ENCODE assay signal across 12 cellular contexts in the genomic region with DNA sequence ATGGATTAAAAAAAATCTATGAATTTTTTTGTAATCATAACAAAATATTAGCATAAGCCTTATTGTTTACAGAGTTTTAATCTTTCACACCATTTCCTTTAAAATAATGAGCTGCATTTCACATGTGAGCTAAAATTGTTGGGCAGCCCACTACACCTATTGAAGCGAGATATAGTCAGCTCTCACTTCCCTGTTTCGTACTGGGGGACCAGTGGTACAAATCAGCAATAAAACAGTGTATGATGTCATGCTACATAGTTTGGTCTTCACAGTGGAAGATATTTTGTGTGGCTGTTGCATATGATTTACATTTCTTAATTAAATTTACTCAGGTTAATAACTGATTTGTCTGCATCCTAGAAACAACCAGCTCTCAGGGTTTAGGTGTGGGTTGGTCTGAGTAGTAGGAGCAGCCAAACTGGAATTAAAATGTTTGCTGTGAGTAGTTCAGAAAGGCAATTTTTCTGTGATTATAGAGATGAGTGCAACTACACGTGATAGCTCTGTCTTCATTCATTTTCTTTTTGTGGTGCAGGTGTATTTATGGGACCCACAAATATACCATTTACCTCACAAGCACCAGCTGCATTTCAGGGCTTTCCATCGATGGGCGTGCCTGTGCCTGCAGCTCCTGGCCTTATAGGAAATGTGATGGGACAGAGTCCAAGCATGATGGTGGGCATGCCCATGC.
DNase-seq lines count a peak whose midpoint lies in the region; ATAC-seq, FAIRE-seq and TF ChIP-seq lines count a peak whose summit lies in the region.
"Had no signal": no experiment of that assay in that cellular context is flagged by ENCODE, and none has a peak within 500 bp of the region (broad histone marks: within the 10 kb centered on the region; RNA-seq: fewer than 3 reads in every experiment).

No MANE protein-coding gene starts in this region.

- POLR2A ChIA-PET in naive thymus-derived CD4-positive, alpha-beta T cell (lab: Charles Lee), result no interaction called here

- TF ChIP-seq CTCF in GM12864 (IDR thresholded peaks at IDR 0.05; ENCODE audit: low read depth, low read length, missing control alignments) (no peak), D721Med (IDR thresholded peaks at IDR 0.05; ENCODE audit: insufficient read depth, missing control alignments) (no peak), HFFc6 (IDR thresholded peaks at IDR 0.05) (no peak)

- ATAC-seq in GM19351 (IDR thresholded peaks at IDR 0.05; ENCODE audit: unreplicated experiment) (peak; percentile 100), HG02798 (IDR thresholded peaks at IDR 0.05; ENCODE audit: poor library complexity, unreplicated experiment) (peak; percentile 99), HG03520 (IDR thresholded peaks at IDR 0.05; ENCODE audit: unreplicated experiment) (peak; percentile 100)
- no peak for ATAC-seq in naive thymus-derived CD4-positive, alpha-beta T cell
- ATAC-seq: SK-N-SH treated with all-trans-retinoic acid at 6 μM for 48 hours had no signal

- H3K27ac ChIP-seq in naive thymus-derived CD4-positive, alpha-beta T cell (ENCODE audit: low read depth, low read length), result no peak overlapping the region

- intact Hi-C loops in naive thymus-derived CD4-positive, alpha-beta T cell (cut with micrococcal nuclease), result no loop called here

- H3K9me3 Mint-ChIP-seq in naive thymus-derived CD4-positive, alpha-beta T cell, result no peaks in the 10 kb centered on the region
- H3K9me3 Mint-ChIP-seq in HFFc6, result no peaks in the 10 kb centered on the region

- no peaks in the 10 kb centered on the region for H3K27me3 Mint-ChIP-seq in naive thymus-derived CD4-positive, alpha-beta T cell
- no peaks in the 10 kb centered on the region; the same call in 1 of the 2 replicates for H3K27me3 Mint-ChIP-seq in HFFc6 (ENCODE audit: insufficient read depth)

- H3K4me1 ChIP-seq in naive thymus-derived CD4-positive, alpha-beta T cell (ENCODE audit: control insufficient read depth in 2 of 2, insufficient read depth in 2 of 2, low read length in 2 of 2), result no peaks in the 10 kb centered on the region

- no peaks in the 10 kb centered on the region for H3K4me1 Mint-ChIP-seq in naive thymus-derived CD4-positive, alpha-beta T cell
- no peaks in the 10 kb centered on the region for H3K4me1 Mint-ChIP-seq in HFFc6 (ENCODE audit: low read depth)

- H3K36me3 ChIP-seq in naive thymus-derived CD4-positive, alpha-beta T cell (ENCODE audit: control insufficient read depth in 2 of 3, insufficient read depth in 3 of 3, low read length in 3 of 3), result peaks cover 0 to 13% (median 6%) of the 10 kb centered on the region in 3 experiments

- no peak overlapping the region for H3K4me3 ChIP-seq in GM12864 (ENCODE audit: low read depth, low read length)
- no peak overlapping the region for H3K4me3 ChIP-seq in naive thymus-derived CD4-positive, alpha-beta T cell (ENCODE audit: low read length)

- no peaks in the 10 kb centered on the region for H3K9me3 ChIP-seq in naive thymus-derived CD4-positive, alpha-beta T cell (ENCODE audit: control insufficient read depth in 2 of 3, low read length in 3 of 3)

- CTCF ChIA-PET in naive thymus-derived CD4-positive, alpha-beta T cell (lab: Charles Lee), result no interaction called here

- no peaks in the 10 kb centered on the region for H3K27me3 ChIP-seq in naive thymus-derived CD4-positive, alpha-beta T cell (ENCODE audit: control insufficient read depth in 2 of 2, insufficient read depth in 2 of 2, low read length in 2 of 2)

- FAIRE-seq in D721Med (lab: Jason Lieb, UNC), result no peak

- peaks cover 0 to 32% (median 5%) of the 10 kb centered on the region in 5 donors for H3K36me3 Mint-ChIP-seq in naive thymus-derived CD4-positive, alpha-beta T cell
- no peaks in the 10 kb centered on the region for H3K36me3 Mint-ChIP-seq in HFFc6 (ENCODE audit: low read depth)

- no peak overlapping the region for H3K4me3 Mint-ChIP-seq in naive thymus-derived CD4-positive, alpha-beta T cell
- H3K4me3 Mint-ChIP-seq in HFFc6, result no peak overlapping the region

- no peak overlapping the region for H3K27ac Mint-ChIP-seq in naive thymus-derived CD4-positive, alpha-beta T cell
- no peak overlapping the region for H3K27ac Mint-ChIP-seq in HFFc6

- peak; percentile 52 for DNase-seq in GM12864 (ENCODE audit: low read depth)
- DNase-seq in COLO668 (lab: John Stamatoyannopoulos, UW; ENCODE audit: unreplicated experiment), result no peak
- DNase-seq in D721Med (ENCODE audit: insufficient read length, low spot score), result no peak
- DNase-seq in naive thymus-derived CD4-positive, alpha-beta T cell, result no peak
- no peak for DNase-seq in HFFc6
- DNase-seq: GF-D8; nucleus accumbens; stimulated activated CD4-positive, alpha-beta T cell treated with anti-CD3 and anti-CD28 coated beads, Interleukin-1b, Interleukin-23, amount 100 ng/mL, for 48 hours had no signal
